Comparison of ENCODE assay signal across 19 cellular contexts in the genomic region with DNA sequence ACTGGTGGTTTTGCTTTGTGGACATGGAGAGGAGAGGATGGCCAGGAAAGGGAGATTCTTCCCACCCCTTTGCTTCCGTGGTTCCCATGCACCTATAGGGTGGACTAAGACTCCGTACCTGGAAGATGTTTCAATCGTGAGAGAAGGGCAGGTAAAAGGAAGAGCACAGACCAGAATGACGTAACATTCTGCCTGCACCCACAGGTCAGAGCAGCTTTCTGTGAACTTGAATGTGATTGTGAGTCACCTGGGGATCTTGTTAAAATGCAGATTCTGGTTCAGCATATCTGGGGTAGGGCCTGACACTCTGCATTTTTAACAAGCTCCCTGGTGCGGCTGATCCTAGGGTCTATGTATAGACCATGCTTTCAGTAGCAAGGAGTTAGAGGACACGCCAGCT.
DNase-seq lines count a peak whose midpoint lies in the region; ATAC-seq and TF ChIP-seq lines count a peak whose summit lies in the region.
"Had no signal": no experiment of that assay in that cellular context is flagged by ENCODE, and none has a peak within 500 bp of the region (broad histone marks: within the 10 kb centered on the region; RNA-seq: fewer than 3 reads in every experiment).

No MANE protein-coding gene starts in this region.

- DNase-seq in left ventricle myocardium inferior, result no peak
- no peak for DNase-seq in left ventricle myocardium superior
- DNase-seq in epithelial cell of esophagus (ENCODE audit: low read depth), result peak; percentile 82
- DNase-seq in mesenchymal stem cell, result no peak
- no peak for DNase-seq in stimulated activated naive B cell treated with anti-CD40 and anti-IgM and Interleukin-4, amounts not matched to agents 10 μg/mL and 1 μg/mL and 100 μg/mL, for 72 hours
- DNase-seq in activated CD8-positive, alpha-beta memory T cell treated with anti-CD3 and anti-CD28 coated beads, Interleukin-2, amount 50 U/mL, for 4 hours, result no peak
- no peak for DNase-seq in adrenal gland
- DNase-seq: GM23248, HCEC 1CT, NCI-H1048, NCI-H1417, NCI-H1694, NCI-H2081, NCI-H2227 treated with DMSO at 0.1 percent for 48 hours, NCI-H526 treated with DMSO at 0.1 percent for 48 hours, OCI-M1, Peyer's patch, SHP77 treated with DMSO at 0.1 percent for 48 hours had no signal

- TF ChIP-seq POLR2A in adrenal gland (IDR thresholded peaks at IDR 0.05), result no peak

- 96% methylated on average over 6 of the region's 6 CpGs for WGBS in mesenchymal stem cell
- 84 to 92% (median 89%) methylated on average over 6 of the region's 6 CpGs for WGBS in adrenal gland, 4 donors

- H3K27ac Mint-ChIP-seq in stimulated activated naive B cell treated with anti-CD40 and anti-IgM and Interleukin-4, amounts not matched to agents 10 μg/mL and 1 μg/mL and 100 μg/mL, for 72 hours, result no peak overlapping the region

- H3K36me3 ChIP-seq in left ventricle myocardium inferior (no peaks in the 10 kb centered on the region), mesenchymal stem cell (ENCODE audit: control insufficient read depth in 1 of 2, insufficient read depth in 2 of 2, low read depth in 1 of 2, low read length in 2 of 2) (no peaks in the 10 kb centered on the region), adrenal gland (replicated peaks in 1 of 2) (no peaks in the 10 kb centered on the region)
- H3K36me3 ChIP-seq: Peyer's patch had no signal

- no peaks in the 10 kb centered on the region for H3K27me3 Mint-ChIP-seq in stimulated activated naive B cell treated with anti-CD40 and anti-IgM and Interleukin-4, amounts not matched to agents 10 μg/mL and 1 μg/mL and 100 μg/mL, for 72 hours

- no peak for TF ChIP-seq CTCF in left ventricle myocardium inferior (IDR thresholded peaks at IDR 0.05; ENCODE audit: borderline replicate concordance)
- TF ChIP-seq CTCF in epithelial cell of esophagus (IDR thresholded peaks at IDR 0.05; ENCODE audit: insufficient read depth, low read depth, low read length, missing control alignments), result no peak
- TF ChIP-seq CTCF in adrenal gland (IDR thresholded peaks at IDR 0.05), result no peak

- no peak overlapping the region for H3K4me2 ChIP-seq in mesenchymal stem cell (ENCODE audit: low read length, poor library complexity, severe bottlenecking)
- H3K4me2 ChIP-seq: KMS-11 had no signal

- H3K9me3 ChIP-seq in left ventricle myocardium inferior (replicated peaks), result no peaks in the 10 kb centered on the region
- no peaks in the 10 kb centered on the region for H3K9me3 ChIP-seq in mesenchymal stem cell (ENCODE audit: control insufficient read depth, low read length)
- no peaks in the 10 kb centered on the region for H3K9me3 ChIP-seq in adrenal gland (replicated peaks in 1 of 3)
- H3K9me3 ChIP-seq: Peyer's patch had no signal

- H3K4me3 Mint-ChIP-seq in stimulated activated naive B cell treated with anti-CD40 and anti-IgM and Interleukin-4, amounts not matched to agents 10 μg/mL and 1 μg/mL and 100 μg/mL, for 72 hours, result no peak overlapping the region

- no peak overlapping the region for H2BK120ac ChIP-seq in mesenchymal stem cell (ENCODE audit: low read depth, low read length)

- no peak overlapping the region for H2BK5ac ChIP-seq in mesenchymal stem cell (ENCODE audit: low read depth, low read length, poor library complexity, severe bottlenecking)

- H3K36me3 Mint-ChIP-seq in stimulated activated naive B cell treated with anti-CD40 and anti-IgM and Interleukin-4, amounts not matched to agents 10 μg/mL and 1 μg/mL and 100 μg/mL, for 72 hours, result no peaks in the 10 kb centered on the region

- no peak overlapping the region for H4K8ac ChIP-seq in mesenchymal stem cell (ENCODE audit: low read length)

- peak overlapping the region in 1 of 2 experiments; percentile 18 for H2BK12ac ChIP-seq in mesenchymal stem cell (ENCODE audit: low read length in 2 of 2)

- H3K18ac ChIP-seq in mesenchymal stem cell (ENCODE audit: low read depth in 1 of 2, low read length in 2 of 2), result no peak overlapping the region

- no peak overlapping the region for H4K91ac ChIP-seq in mesenchymal stem cell (ENCODE audit: low read length)

- H3K27ac ChIP-seq in left ventricle myocardium inferior (replicated peaks) (peak overlapping the region; percentile 76), mesenchymal stem cell (ENCODE audit: low read length, poor library complexity, severe bottlenecking) (no peak overlapping the region), adrenal gland (no peak overlapping the region)
- H3K27ac ChIP-seq: GM23248, KMS-11, Peyer's patch had no signal

- H3K27me3 ChIP-seq in left ventricle myocardium inferior (ENCODE audit: low read depth) (no peaks in the 10 kb centered on the region), mesenchymal stem cell (ENCODE audit: control insufficient read depth in 1 of 2, insufficient read depth in 1 of 2, low read length in 2 of 2) (no peaks in the 10 kb centered on the region), adrenal gland (no peaks in the 10 kb centered on the region)
- H3K27me3 ChIP-seq: Peyer's patch had no signal

- ATAC-seq in left ventricle myocardium superior, result no peak
- no peak for ATAC-seq in stimulated activated naive B cell treated with anti-CD40 and anti-IgM and Interleukin-4, amounts not matched to agents 10 μg/mL and 1 μg/mL and 100 μg/mL, for 72 hours (replicated peaks)

- peaks cover 35% of the 10 kb centered on the region for H3K4me1 ChIP-seq in left ventricle myocardium inferior
- peaks cover 5% of the 10 kb centered on the region for H3K4me1 ChIP-seq in mesenchymal stem cell (ENCODE audit: control insufficient read depth, insufficient read depth, low read depth, low read length)
- no peaks in the 10 kb centered on the region for H3K4me1 ChIP-seq in adrenal gland (replicated peaks in 1 of 2)
- H3K4me1 ChIP-seq: Peyer's patch had no signal

- H3K9ac ChIP-seq in mesenchymal stem cell (ENCODE audit: low read length), result no peak overlapping the region
- H3K9ac ChIP-seq: GM23248, KMS-11 had no signal

- peaks cover 0 to 4% of the 10 kb centered on the region in 2 donors for H3K9me3 Mint-ChIP-seq in stimulated activated naive B cell treated with anti-CD40 and anti-IgM and Interleukin-4, amounts not matched to agents 10 μg/mL and 1 μg/mL and 100 μg/mL, for 72 hours

- peaks cover 5 to 9% of the 10 kb centered on the region in 2 donors for H3K4me1 Mint-ChIP-seq in stimulated activated naive B cell treated with anti-CD40 and anti-IgM and Interleukin-4, amounts not matched to agents 10 μg/mL and 1 μg/mL and 100 μg/mL, for 72 hours

- H3K14ac ChIP-seq in mesenchymal stem cell (ENCODE audit: low read length in 2 of 2), result no peak overlapping the region

- H2BK15ac ChIP-seq in mesenchymal stem cell (ENCODE audit: low read depth, poor library complexity, severe bottlenecking), result no peak overlapping the region

- H3K4me3 ChIP-seq in left ventricle myocardium inferior (no peak overlapping the region), epithelial cell of esophagus (ENCODE audit: low read length) (no peak overlapping the region), mesenchymal stem cell (ENCODE audit: insufficient read depth in 1 of 2, low read depth in 1 of 2, low read length in 2 of 2) (no peak overlapping the region), adrenal gland (no peak overlapping the region)
- H3K4me3 ChIP-seq: GM23248, Peyer's patch had no signal

- H3K4ac ChIP-seq in mesenchymal stem cell (ENCODE audit: low read depth in 1 of 2, low read length in 2 of 2), result no peak overlapping the region

- H2AFZ ChIP-seq in mesenchymal stem cell (ENCODE audit: low read depth, low read length), result no peak overlapping the region
- H2AFZ ChIP-seq: GM23248 had no signal

- intact Hi-C loops in left ventricle myocardium inferior (cut with micrococcal nuclease), result no loop called here
- intact Hi-C loops in left ventricle myocardium superior (cut with micrococcal nuclease), result no loop called here
- intact Hi-C loops in adrenal gland (cut with DNase I), result no loop called here

- H3K79me1 ChIP-seq in mesenchymal stem cell (replicated peaks; ENCODE audit: low read length, poor library complexity, severe bottlenecking), result no peaks in the 10 kb centered on the region

- peak overlapping the region; percentile 32 for H2AK5ac ChIP-seq in mesenchymal stem cell (ENCODE audit: low read length, severe bottlenecking)

- no peak overlapping the region for H3K23ac ChIP-seq in mesenchymal stem cell (ENCODE audit: low read length in 2 of 2)
